In genomic region chr12:94813314-94813713, GRCh38 we compare ENCODE assay signal across 1 cellular context.
TF ChIP-seq lines count a peak whose summit lies in the region.

No MANE protein-coding gene starts in this region.

TF ChIP-seq in GM23338, 12 proteins besides CTCF, POLR2A, EP300 and RAD21 (continued from another document):
- no peak for TF ChIP-seq REST (IDR thresholded peaks at IDR 0.05; ENCODE audit: unreplicated experiment)
- TF ChIP-seq JUNB (IDR thresholded peaks at IDR 0.05; ENCODE audit: unreplicated experiment) = no peak
- no peak for TF ChIP-seq ETS1 (IDR thresholded peaks at IDR 0.05)
- TF ChIP-seq EZH2phosphoT487 (IDR thresholded peaks at IDR 0.05; ENCODE audit: unreplicated experiment) = no peak
- no peak for TF ChIP-seq NANOG (IDR thresholded peaks at IDR 0.05; ENCODE audit: borderline replicate concordance)
- no peak for TF ChIP-seq POLR2AphosphoS5 (IDR thresholded peaks at IDR 0.05; ENCODE audit: low read depth)
- TF ChIP-seq EZH2 (IDR thresholded peaks at IDR 0.05; ENCODE audit: low read depth, unreplicated experiment) = no peak
- no peak for TF ChIP-seq CREB1 (CRISPR knock-in tag; IDR thresholded peaks at IDR 0.05; ENCODE audit: low read depth)
- no peak for TF ChIP-seq ZNF331 (CRISPR knock-in tag; IDR thresholded peaks at IDR 0.05; ENCODE audit: low read depth)
